Comparison of ENCODE assay signal across 8 cellular contexts in the genomic region with DNA sequence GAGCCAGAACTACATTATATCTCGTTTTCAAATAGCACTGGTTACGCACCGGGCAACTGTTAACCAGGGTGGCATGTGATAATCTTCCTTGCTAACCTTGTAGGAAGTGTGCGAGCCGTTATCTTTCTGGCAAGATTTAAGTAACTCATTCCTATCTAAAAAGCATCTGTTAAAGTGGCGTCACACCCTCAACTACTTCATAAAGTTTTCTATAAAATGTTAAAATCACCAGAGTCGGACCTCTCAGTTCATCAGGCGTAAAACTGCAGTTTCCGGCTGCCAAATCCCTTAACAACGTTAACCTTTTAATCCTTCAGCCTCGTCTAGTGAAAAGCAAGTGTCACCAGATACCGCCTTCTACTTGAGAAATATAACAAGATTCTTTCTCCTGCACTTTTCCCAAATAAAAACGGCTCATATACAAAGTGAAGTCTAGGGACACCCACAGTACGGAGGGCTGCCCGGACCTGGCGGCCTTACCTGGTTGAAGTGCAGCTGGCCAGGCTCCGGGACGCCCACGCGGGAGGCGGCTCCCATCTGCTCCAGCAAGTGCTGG. TPM values are rescaled to one million over a fixed set of nuclear protein-coding genes. Genes with fewer than 3 reads are reported as not detected.
DNase-seq lines count a peak whose midpoint lies in the region; ATAC-seq, FAIRE-seq and TF ChIP-seq lines count a peak whose summit lies in the region.

No MANE protein-coding gene starts in this region.

- peak; percentile 30 for ATAC-seq in HG03064 (IDR thresholded peaks at IDR 0.05; ENCODE audit: low read depth, unreplicated experiment)

- H3K27ac ChIP-seq in mesenchymal stem cell (ENCODE audit: low read length, poor library complexity, severe bottlenecking) (no peak overlapping the region), subcutaneous abdominal adipose tissue (ENCODE audit: low read depth, low read length) (no peak overlapping the region)

- peak overlapping the region in 1 of 2 experiments; percentile 39 for H2BK12ac ChIP-seq in mesenchymal stem cell (ENCODE audit: low read length in 2 of 2)

- no peak for TF ChIP-seq CTCF in bronchial epithelial cell (IDR thresholded peaks at IDR 0.05; ENCODE audit: insufficient read depth, low read length, severe bottlenecking)

- H2AK5ac ChIP-seq in mesenchymal stem cell (ENCODE audit: low read length, severe bottlenecking), result no peak overlapping the region

- peaks cover 4% of the 10 kb centered on the region for H3K4me1 ChIP-seq in mesenchymal stem cell (ENCODE audit: control insufficient read depth, insufficient read depth, low read depth, low read length)
- H3K4me1 ChIP-seq in subcutaneous abdominal adipose tissue (ENCODE audit: control insufficient read depth in 5 of 5, insufficient read depth in 5 of 5, low read length in 5 of 5), result peaks cover 0 to 27% (median 20%) of the 10 kb centered on the region in 5 donors

- FAIRE-seq in bronchial epithelial cell (lab: Jason Lieb, UNC), result no peak

- H2BK120ac ChIP-seq in mesenchymal stem cell (ENCODE audit: low read depth, low read length), result no peak overlapping the region

- no peak overlapping the region for H2BK5ac ChIP-seq in mesenchymal stem cell (ENCODE audit: low read depth, low read length, poor library complexity, severe bottlenecking)

- peak overlapping the region; percentile 94 for H3K9ac ChIP-seq in mesenchymal stem cell (ENCODE audit: low read length)
- H3K9ac ChIP-seq in subcutaneous abdominal adipose tissue (ENCODE audit: low read length in 5 of 5), result peak overlapping the region in 4 of 5 donors; percentile 67 to 83 (median 80)

- H3K36me3 ChIP-seq in bronchial epithelial cell (ENCODE audit: control insufficient read depth, insufficient read depth, low read length) (no peaks in the 10 kb centered on the region), mesenchymal stem cell (ENCODE audit: control insufficient read depth in 1 of 2, insufficient read depth in 2 of 2, low read depth in 1 of 2, low read length in 2 of 2) (peaks cover 0 to 3% of the 10 kb centered on the region in 2 experiments), subcutaneous abdominal adipose tissue (ENCODE audit: control insufficient read depth in 5 of 5, insufficient read depth in 5 of 5, low read length in 5 of 5) (no peaks in the 10 kb centered on the region)

- WGBS in mesenchymal stem cell, result 2% methylated on average over 21 of the region's 21 CpGs

- no peaks in the 10 kb centered on the region for H3K79me1 ChIP-seq in mesenchymal stem cell (replicated peaks; ENCODE audit: low read length, poor library complexity, severe bottlenecking)

- peak overlapping the region; percentile 7 to 81 for H3K4ac ChIP-seq in mesenchymal stem cell (ENCODE audit: low read depth in 1 of 2, low read length in 2 of 2)

- H3K4me3 ChIP-seq in bronchial epithelial cell (ENCODE audit: low read depth, low read length) (peak overlapping the region; percentile 61), mesenchymal stem cell (ENCODE audit: insufficient read depth in 1 of 2, low read depth in 1 of 2, low read length in 2 of 2) (peak overlapping the region; percentile 84 to 97), subcutaneous abdominal adipose tissue (ENCODE audit: low read depth in 1 of 5, low read length in 5 of 5) (peak overlapping the region; percentile 61 to 92 (median 88))

- H2BK15ac ChIP-seq in mesenchymal stem cell (ENCODE audit: low read depth, poor library complexity, severe bottlenecking), result no peak overlapping the region

- no peak overlapping the region for H4K91ac ChIP-seq in mesenchymal stem cell (ENCODE audit: low read length)

- peak overlapping the region; percentile 100 for H3K4me2 ChIP-seq in mesenchymal stem cell (ENCODE audit: low read length, poor library complexity, severe bottlenecking)

- H3K14ac ChIP-seq in mesenchymal stem cell (ENCODE audit: low read length in 2 of 2), result peak overlapping the region; percentile 3 to 81

- peak overlapping the region; percentile 62 to 84 for H3K18ac ChIP-seq in mesenchymal stem cell (ENCODE audit: low read depth in 1 of 2, low read length in 2 of 2)

- DNase-seq in activated CD4-positive, alpha-beta T cell treated with anti-CD3 and anti-CD28 coated beads for 24 hours (ENCODE audit: low read depth in 2 of 2), result peak; percentile 46 to 61
- no peak for DNase-seq in activated CD4-positive, alpha-beta T cell treated with anti-CD3 and anti-CD28 coated beads for 1 hour
- DNase-seq in OCI-M1 (lab: John Stamatoyannopoulos, UW), result peak; percentile 87
- peak; percentile 70 for DNase-seq in bronchial epithelial cell (ENCODE audit: low read depth)
- no peak for DNase-seq in mesenchymal stem cell
- no peak for DNase-seq in COLO668 (lab: John Stamatoyannopoulos, UW; ENCODE audit: unreplicated experiment)

- H3K9me3 ChIP-seq in mesenchymal stem cell (ENCODE audit: control insufficient read depth, low read length) (no peaks in the 10 kb centered on the region), subcutaneous abdominal adipose tissue (ENCODE audit: control insufficient read depth in 5 of 5, low read length in 5 of 5) (no peaks in the 10 kb centered on the region)

- peak overlapping the region; percentile 95 for H2AFZ ChIP-seq in mesenchymal stem cell (ENCODE audit: low read depth, low read length)

- H4K8ac ChIP-seq in mesenchymal stem cell (ENCODE audit: low read length), result peak overlapping the region; percentile 60

- H3K27me3 ChIP-seq in bronchial epithelial cell (ENCODE audit: control insufficient read depth, insufficient read depth, low read length) (no peaks in the 10 kb centered on the region), mesenchymal stem cell (ENCODE audit: control insufficient read depth in 1 of 2, insufficient read depth in 1 of 2, low read length in 2 of 2) (no peaks in the 10 kb centered on the region), subcutaneous abdominal adipose tissue (ENCODE audit: control insufficient read depth in 5 of 5, insufficient read depth in 4 of 5, low read length in 5 of 5) (no peaks in the 10 kb centered on the region)

- no peak overlapping the region for H3K23ac ChIP-seq in mesenchymal stem cell (ENCODE audit: low read length in 2 of 2)

RNA-seq across cellular contexts. Expression of a gene that starts 1.2 kb away (rescaled TPM):
- total RNA-seq in bronchial epithelial cell, result 4.5 and 7.6 TPM in 2 replicates
- 5.0 TPM for polyA plus RNA-seq in mesenchymal stem cell (2013, experiment 1 of 2)
- 4.9 TPM for polyA plus RNA-seq in mesenchymal stem cell (2013, experiment 2 of 2)

Comparison
In these comparisons a context has a peak if more than half of its experiments do, and no peak if none do; other contexts are left out.
1. DNase-seq: peak in activated CD4-positive, alpha-beta T cell treated with anti-CD3 and anti-CD28 coated beads for 24 hours (2 of 2), OCI-M1 (single experiment) and bronchial epithelial cell (single experiment); none in activated CD4-positive, alpha-beta T cell treated with anti-CD3 and anti-CD28 coated beads for 1 hour (single experiment), mesenchymal stem cell (single experiment) and COLO668 (single experiment).
2. Peak in every context shown above with its lines, with median percentiles within 50 percentile points of each other: H3K4me3 ChIP-seq.